Comparison of ENCODE assay signal across 1 cellular context in genomic region chr17:45277992-45278391, GRCh38.
TF ChIP-seq lines count a peak whose summit lies in the region.

No MANE protein-coding gene starts in this region.

TF ChIP-seq in K562, 482 proteins besides CTCF, POLR2A, EP300 and RAD21:
- TF ChIP-seq EZH2 (IDR thresholded peaks at IDR 0.05; ENCODE audit: borderline replicate concordance, low read depth, low read length) (no peak), SPI1 (IDR thresholded peaks at IDR 0.05; ENCODE audit: borderline replicate concordance, low read depth, low read length) (no peak), EGR1 (conservative IDR thresholded peaks at IDR 0.05) (no peak), PHF8 (IDR thresholded peaks at IDR 0.05; ENCODE audit: borderline replicate concordance, low read length) (no peak), ZNF707 (CRISPR knock-in tag; conservative IDR thresholded peaks at IDR 0.05) (no peak)
